Comparison of ENCODE assay signal across 8 cellular contexts in the genomic region with DNA sequence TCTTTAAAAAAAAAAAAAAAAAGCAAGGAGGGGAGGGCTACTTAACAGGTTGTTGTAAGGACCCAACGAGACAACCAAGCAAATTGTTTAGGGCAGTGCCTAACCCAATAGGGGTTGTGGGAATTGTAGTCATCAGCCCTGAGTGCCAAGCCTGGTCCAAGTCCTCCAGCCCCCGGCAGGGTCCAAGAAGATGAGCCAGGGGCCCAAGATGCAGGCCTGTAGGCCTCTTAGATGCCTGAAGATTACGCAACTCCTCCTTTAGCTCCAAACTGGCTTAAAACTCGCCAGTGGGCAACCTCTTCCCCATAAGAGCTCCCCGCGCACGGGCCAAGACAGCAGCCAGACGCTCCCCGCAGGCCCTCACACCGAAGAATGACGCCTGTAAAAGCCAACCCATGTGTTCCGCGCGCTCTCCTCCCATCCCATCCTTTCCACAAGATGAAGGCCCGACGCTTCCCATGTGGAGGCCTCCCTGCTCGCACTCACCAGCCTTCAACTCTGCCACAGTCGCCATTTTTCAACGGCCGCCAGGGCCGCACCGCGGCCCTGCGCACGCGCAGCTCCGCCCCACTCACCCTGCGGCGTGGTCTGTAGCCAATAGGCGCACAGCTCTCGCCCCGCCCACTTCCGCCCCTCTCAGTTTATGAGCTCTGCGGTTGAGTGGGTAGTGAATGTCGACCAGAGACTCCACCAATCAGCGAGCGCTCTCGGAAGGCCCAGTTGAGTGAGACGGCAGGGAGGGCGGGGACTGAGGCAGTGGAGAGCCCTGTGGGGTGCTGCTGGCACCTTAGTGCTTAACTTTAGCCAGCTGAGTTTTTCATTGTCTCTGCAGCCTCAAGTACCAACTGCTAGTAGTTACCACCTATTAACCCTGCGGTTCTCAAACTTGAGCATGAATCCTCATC.
DNase-seq lines count a peak whose midpoint lies in the region; ATAC-seq and TF ChIP-seq lines count a peak whose summit lies in the region.

A gene with protein sequence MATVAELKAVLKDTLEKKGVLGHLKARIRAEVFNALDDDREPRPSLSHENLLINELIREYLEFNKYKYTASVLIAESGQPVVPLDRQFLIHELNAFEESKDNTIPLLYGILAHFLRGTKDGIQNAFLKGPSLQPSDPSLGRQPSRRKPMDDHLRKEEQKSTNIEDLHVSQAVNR (minus strand): TSS at position 532 of the 905 bp plus-strand sequence. CDS start 18 bp downstream, at position 514.

- H3K27me3 Mint-ChIP-seq in central memory CD8-positive, alpha-beta T cell: no peaks in the 10 kb centered on the region

- ATAC-seq in GM19025 (IDR thresholded peaks at IDR 0.05; ENCODE audit: low read depth, unreplicated experiment): peak; percentile 97
- peak; percentile 99 for ATAC-seq in HG03342 (IDR thresholded peaks at IDR 0.05; ENCODE audit: unreplicated experiment)
- ATAC-seq in central memory CD8-positive, alpha-beta T cell (replicated peaks; ENCODE audit: extremely low read depth, poor library complexity, severe bottlenecking): peak; percentile 98

- TF ChIP-seq CTCF in AG10803 (conservative IDR thresholded peaks at IDR 0.05; ENCODE audit: low read length): no peak

- no peaks in the 10 kb centered on the region for H3K9me3 Mint-ChIP-seq in central memory CD8-positive, alpha-beta T cell

- peaks cover 14% of the 10 kb centered on the region for H3K36me3 Mint-ChIP-seq in central memory CD8-positive, alpha-beta T cell (ENCODE audit: insufficient read depth)

- H3K27ac Mint-ChIP-seq in central memory CD8-positive, alpha-beta T cell (ENCODE audit: low read depth): peak within 1 kb of the TSS; percentile 98

- DNase-seq in AG10803 (ENCODE audit: low read depth) (peak; percentile 98), NCI-H446 (lab: John Stamatoyannopoulos, UW) (peak; percentile 97 to 98), islet precursor cell (peak; percentile 99)
- peak; percentile 99 for DNase-seq in activated CD4-positive, CD25-positive, alpha-beta regulatory T cell treated with anti-CD3 and anti-CD28 coated beads, Interleukin-2, amount 50 U/mL, for 16 hours (ENCODE audit: low read depth, low spot score)
- DNase-seq in central memory CD8-positive, alpha-beta T cell (ENCODE audit: low spot score in 2 of 2): peak; percentile 98 to 99
- DNase-seq in stimulated activated CD4-positive, alpha-beta T cell treated with anti-CD3 and anti-CD28 coated beads, Interleukin-15, amount 100 ng/mL, for 1 hour (ENCODE audit: low read depth in 1 of 2, low spot score in 1 of 2): peak; percentile 99

- peak within 1 kb of the TSS; percentile 97 for H3K4me3 Mint-ChIP-seq in central memory CD8-positive, alpha-beta T cell

- peaks cover 36% of the 10 kb centered on the region for H3K4me1 Mint-ChIP-seq in central memory CD8-positive, alpha-beta T cell

- peak within 1 kb of the TSS; percentile 92 for H3K4me3 ChIP-seq in AG10803 (ENCODE audit: low read length)

Comparison
In these comparisons a context has a peak if more than half of its experiments do, and no peak if none do; other contexts are left out.
1. Peak in every context shown above with its lines: DNase-seq, ATAC-seq and H3K4me3 ChIP-seq.